Comparison of ENCODE assay signal across 17 cellular contexts in the genomic region with DNA sequence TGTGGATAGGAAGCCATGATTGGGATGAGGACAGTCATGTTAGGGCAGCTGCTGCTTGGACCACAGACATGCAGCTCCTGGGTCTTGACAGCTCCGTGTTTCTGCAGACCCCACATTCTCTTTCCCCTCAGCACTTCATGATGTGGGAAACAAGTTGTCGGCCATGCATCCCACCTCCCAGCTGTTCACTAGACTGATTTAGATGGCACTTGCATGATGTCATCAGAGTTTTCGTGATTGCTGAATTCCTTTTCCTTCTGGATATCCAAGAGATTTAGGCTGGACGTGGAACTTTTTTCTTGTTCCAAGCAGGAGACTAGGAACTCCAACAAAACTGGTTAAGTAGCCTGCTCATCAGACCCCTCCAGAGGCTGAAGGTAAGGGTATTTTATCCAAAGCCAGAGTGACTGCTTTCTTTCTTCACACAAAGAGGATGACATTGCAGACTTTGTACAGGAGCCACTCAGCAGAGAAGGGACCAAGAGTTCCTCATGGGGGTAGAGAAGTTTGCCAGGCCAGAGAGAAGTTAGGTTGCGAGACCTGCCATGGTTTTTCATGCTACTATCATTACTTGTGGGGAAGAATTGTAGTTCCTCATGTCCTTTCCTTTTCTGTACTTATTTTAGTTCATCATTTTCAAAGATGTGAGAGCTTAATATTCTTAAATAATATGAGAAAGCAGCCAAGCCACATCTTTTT.
DNase-seq lines count a peak whose midpoint lies in the region; ATAC-seq and TF ChIP-seq lines count a peak whose summit lies in the region.
"Had no signal": no experiment of that assay in that cellular context is flagged by ENCODE, and none has a peak within 500 bp of the region (broad histone marks: within the 10 kb centered on the region; RNA-seq: fewer than 3 reads in every experiment).

No MANE protein-coding gene starts in this region.

- H3K36me3 ChIP-seq in brain microvascular endothelial cell (replicated peaks), result no peaks in the 10 kb centered on the region
- no peaks in the 10 kb centered on the region for H3K36me3 ChIP-seq in neutrophil
- no peaks in the 10 kb centered on the region for H3K36me3 ChIP-seq in ascending aorta
- H3K36me3 ChIP-seq: ovary, vagina had no signal

- H3K4me1 ChIP-seq in neutrophil (ENCODE audit: control insufficient read depth in 1 of 2, insufficient read depth in 1 of 2, low read depth in 1 of 2, low read length in 1 of 2) (peaks cover 40 to 43% of the 10 kb centered on the region in 2 experiments), ascending aorta (peaks cover 0 to under 1% of the 10 kb centered on the region in 2 donors)

- ATAC-seq in GM21515 (IDR thresholded peaks at IDR 0.05; ENCODE audit: unreplicated experiment), result no peak
- ATAC-seq: gastroesophageal sphincter had no signal

- no peak overlapping the region for H3K27ac ChIP-seq in HL-60 (replicated peaks)
- no peak overlapping the region for H3K27ac ChIP-seq in brain microvascular endothelial cell
- peak overlapping the region; percentile 89 for H3K27ac ChIP-seq in neutrophil
- peak overlapping the region in 1 of 2 donors; percentile 19 for H3K27ac ChIP-seq in ascending aorta
- H3K27ac ChIP-seq: coronary artery, gastroesophageal sphincter, vagina had no signal

- H3K4me3 ChIP-seq in HL-60 (replicated peaks; ENCODE audit: insufficient read depth, low read length) (no peak overlapping the region), brain microvascular endothelial cell (ENCODE audit: low read depth, low read length) (no peak overlapping the region), neutrophil (ENCODE audit: low read depth in 1 of 2, low read length in 1 of 2) (peak overlapping the region; percentile 25 to 50), ascending aorta (no peak overlapping the region)
- H3K4me3 ChIP-seq: coronary artery, gastroesophageal sphincter, ovary, vagina had no signal

- peak; percentile 25 to 53 for DNase-seq in AML-193 (lab: John Stamatoyannopoulos, UW)
- peak; percentile 21 to 54 for DNase-seq in HL-60 (ENCODE audit: low read depth in 1 of 2, low spot score in 1 of 2)
- DNase-seq in brain microvascular endothelial cell, result peak; percentile 9
- DNase-seq in RPMI8226, result no peak
- DNase-seq in activated naive CD4-positive, alpha-beta T cell treated with Interleukin-2 at 50 U/mL for 16 hours, result no peak
- no peak for DNase-seq in ascending aorta (ENCODE audit: low spot score in 2 of 2)
- DNase-seq: activated naive CD4-positive, alpha-beta T cell treated with anti-CD3 and anti-CD28 coated beads, Interleukin-2, amount 10 ng/mL, durations not matched to agents 7 days and 5 days; left cardiac atrium; NCI-H1436; NCI-H2171 treated with DMSO at 0.1 percent for 48 hours; ovary; stimulated activated CD4-positive, alpha-beta T cell treated with anti-CD3 and anti-CD28 coated beads, Interleukin-4, amount 100 ng/mL, for 24 hours had no signal

- in situ Hi-C loops in brain microvascular endothelial cell (cut with HindIII; ENCODE audit: low pct_ligation_motif_present, low sequenced_read_pairs), result no loop called here

- TF ChIP-seq CTCF in HL-60 (IDR thresholded peaks at IDR 0.05; ENCODE audit: insufficient read depth, low read length) (no peak), brain microvascular endothelial cell (IDR thresholded peaks at IDR 0.05; ENCODE audit: low read depth, low read length, missing control alignments) (no peak), neutrophil (IDR thresholded peaks at IDR 0.05) (no peak), ascending aorta (IDR thresholded peaks at IDR 0.05) (no peak)

- intact Hi-C loops in ascending aorta (cut with DNase I), result no loop called here

- no peaks in the 10 kb centered on the region for H3K27me3 ChIP-seq in HL-60 (ENCODE audit: insufficient read depth, poor library complexity, severe bottlenecking)
- H3K27me3 ChIP-seq in brain microvascular endothelial cell (replicated peaks), result no peaks in the 10 kb centered on the region
- H3K27me3 ChIP-seq in neutrophil, result no peaks in the 10 kb centered on the region
- H3K27me3 ChIP-seq in ascending aorta, result no peaks in the 10 kb centered on the region
- H3K27me3 ChIP-seq: gastroesophageal sphincter, ovary, vagina had no signal

- H3K9me3 ChIP-seq in neutrophil (no peaks in the 10 kb centered on the region), ascending aorta (no peaks in the 10 kb centered on the region)
- H3K9me3 ChIP-seq: gastroesophageal sphincter, ovary, vagina had no signal

Comparison
In these comparisons a context has a peak if more than half of its experiments do, and no peak if none do; other contexts are left out.
1. DNase-seq: peak in AML-193 (2 of 2), HL-60 (2 of 2) and brain microvascular endothelial cell (single experiment); none in RPMI8226 (single experiment), activated naive CD4-positive, alpha-beta T cell treated with Interleukin-2 at 50 U/mL for 16 hours (single experiment) and ascending aorta (0 of 2).
2. H3K4me3 ChIP-seq: peak in neutrophil (2 of 2); none in HL-60 (single experiment), brain microvascular endothelial cell (single experiment) and ascending aorta (0 of 2).